25 cellular contexts compared by ENCODE assay signal in the genomic region with DNA sequence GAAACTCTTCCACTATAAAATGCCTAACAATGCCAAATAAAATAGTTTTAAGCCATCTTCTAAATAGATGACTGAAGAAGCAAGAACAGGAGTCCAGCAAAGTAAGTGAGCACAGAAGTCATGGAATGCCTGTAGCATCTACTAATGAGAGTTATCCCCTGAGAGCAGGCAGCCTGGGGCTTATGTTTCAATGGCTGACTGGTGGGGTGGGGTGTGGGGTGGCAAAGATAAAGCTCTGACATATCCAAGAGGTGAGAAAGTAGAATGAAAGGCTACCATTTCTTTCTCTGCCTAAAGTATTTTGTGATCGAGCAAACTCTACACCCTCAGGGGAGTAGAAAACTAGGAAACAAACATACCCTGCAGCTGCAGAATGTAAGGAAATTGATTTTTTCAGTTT.
"Had no signal": no experiment of that assay in that cellular context is flagged by ENCODE, and none has a peak within 500 bp of the region (broad histone marks: within the 10 kb centered on the region; RNA-seq: fewer than 3 reads in every experiment).

No MANE protein-coding gene starts in this region.

- H3K9me3 Mint-ChIP-seq: type B pancreatic cell had no signal

- ATAC-seq: left colon; left lung; naive thymus-derived CD8-positive, alpha-beta T cell; right lobe of liver; stimulated activated memory B cell treated with anti-CD40 and anti-IgM and Interleukin-4, amounts not matched to agents 10 μg/mL and 1 μg/mL and 100 μg/mL, for 72 hours; stimulated activated naive CD8-positive, alpha-beta T cell treated with anti-CD3 and anti-CD28 coated beads, Interleukin-15, amount 100 ng/mL, for 72 hours had no signal

- H3K4me1 ChIP-seq: left lung, right atrium auricular region, tibial nerve, uterus had no signal

- H3K27me3 Mint-ChIP-seq: memory B cell; naive thymus-derived CD8-positive, alpha-beta T cell; progenitor cell of endocrine pancreas; stimulated activated memory B cell treated with anti-CD40 and anti-IgM and Interleukin-4, amounts not matched to agents 10 μg/mL and 1 μg/mL and 100 μg/mL, for 72 hours; stimulated activated naive CD8-positive, alpha-beta T cell treated with anti-CD3 and anti-CD28 coated beads, Interleukin-15, amount 100 ng/mL, for 72 hours; type B pancreatic cell had no signal

- H3K36me3 Mint-ChIP-seq: immature natural killer cell; memory B cell; stimulated activated memory B cell treated with anti-CD40 and anti-IgM and Interleukin-4, amounts not matched to agents 10 μg/mL and 1 μg/mL and 100 μg/mL, for 72 hours; type B pancreatic cell had no signal

- DNase-seq: hippocampal formation; immature natural killer cell; kidney; left colon; left lung; naive thymus-derived CD8-positive, alpha-beta T cell; ovary; right lobe of liver; stimulated activated CD4-positive, alpha-beta T cell treated with anti-CD3 and anti-CD28 coated beads, Interleukin-1b, Interleukin-23, amount 100 ng/mL, for 48 hours; stimulated activated CD4-positive, alpha-beta T cell treated with anti-CD3 and anti-CD28 coated beads, Interleukin-2, amount 100 ng/mL, for 48 hours; stimulated activated CD4-positive, alpha-beta T cell treated with anti-CD3 and anti-CD28 coated beads, Interleukin-4, amount 100 ng/mL, for 4 hours; stimulated activated CD8-positive, alpha-beta memory T cell treated with anti-CD3 and anti-CD28 coated beads, Interleukin-4, amount 100 ng/mL, for 48 hours; stimulated activated naive CD4-positive, alpha-beta T cell treated with Interleukin-2 at 50 U/mL for 16 hours; stimulated activated naive CD8-positive, alpha-beta T cell treated with anti-CD3 and anti-CD28 coated beads, Interleukin-15, amount 100 ng/mL, for 72 hours; substantia nigra; uterus had no signal

- H3K4me1 Mint-ChIP-seq: immature natural killer cell; memory B cell; naive thymus-derived CD8-positive, alpha-beta T cell; nephron; stimulated activated memory B cell treated with anti-CD40 and anti-IgM and Interleukin-4, amounts not matched to agents 10 μg/mL and 1 μg/mL and 100 μg/mL, for 72 hours; stimulated activated naive CD8-positive, alpha-beta T cell treated with anti-CD3 and anti-CD28 coated beads, Interleukin-15, amount 100 ng/mL, for 72 hours had no signal

- H3K27ac ChIP-seq: left lung, ovary, right atrium auricular region, right lobe of liver, tibial nerve, uterus had no signal

- H3K27ac Mint-ChIP-seq: immature natural killer cell; memory B cell; naive thymus-derived CD8-positive, alpha-beta T cell; nephron; progenitor cell of endocrine pancreas; stimulated activated memory B cell treated with anti-CD40 and anti-IgM and Interleukin-4, amounts not matched to agents 10 μg/mL and 1 μg/mL and 100 μg/mL, for 72 hours; stimulated activated naive CD8-positive, alpha-beta T cell treated with anti-CD3 and anti-CD28 coated beads, Interleukin-15, amount 100 ng/mL, for 72 hours; type B pancreatic cell had no signal

- H3K4me2 ChIP-seq: smooth muscle cell had no signal

- H3K4me3 ChIP-seq: left lung, ovary, right atrium auricular region, right lobe of liver, smooth muscle cell, tibial nerve, uterus had no signal

- H3K27me3 ChIP-seq: left lung, ovary, right atrium auricular region, right lobe of liver, tibial nerve, uterus had no signal

- H3K4me3 Mint-ChIP-seq: immature natural killer cell; memory B cell; naive thymus-derived CD8-positive, alpha-beta T cell; nephron; stimulated activated memory B cell treated with anti-CD40 and anti-IgM and Interleukin-4, amounts not matched to agents 10 μg/mL and 1 μg/mL and 100 μg/mL, for 72 hours; stimulated activated naive CD8-positive, alpha-beta T cell treated with anti-CD3 and anti-CD28 coated beads, Interleukin-15, amount 100 ng/mL, for 72 hours; type B pancreatic cell had no signal

- H3K9me3 ChIP-seq: ovary, right lobe of liver, uterus had no signal

- H3K36me3 ChIP-seq: left lung, ovary, right atrium auricular region, right lobe of liver, tibial nerve, uterus had no signal

- FAIRE-seq: islet of Langerhans, kidney had no signal
